ENCODE assay signal across 11 cellular contexts in genomic region chr4:2280531-2281300, GRCh38. TPM values are rescaled to one million over a fixed set of nuclear protein-coding genes. Genes with fewer than 3 reads are reported as not detected.
DNase-seq lines count a peak whose midpoint lies in the region; ATAC-seq, FAIRE-seq and TF ChIP-seq lines count a peak whose summit lies in the region.
"Had no signal": no experiment of that assay in that cellular context is flagged by ENCODE, and none has a peak within 500 bp of the region (broad histone marks: within the 10 kb centered on the region; RNA-seq: fewer than 3 reads in every experiment).

No MANE protein-coding gene starts in this region.

- FAIRE-seq in bronchial epithelial cell (lab: Jason Lieb, UNC): no peak

- H3K27me3 ChIP-seq in bronchial epithelial cell (ENCODE audit: control insufficient read depth, insufficient read depth, low read length) (peaks cover 2% of the 10 kb centered on the region), osteoblast (ENCODE audit: insufficient read depth, low read length) (no peaks in the 10 kb centered on the region)

- TF ChIP-seq CTCF in LNCaP clone FGC (IDR thresholded peaks at IDR 0.05; ENCODE audit: control insufficient read depth, extremely low read depth, insufficient read depth) (peak; percentile 41), bronchial epithelial cell (IDR thresholded peaks at IDR 0.05; ENCODE audit: insufficient read depth, low read length, severe bottlenecking) (peak; percentile 18), osteoblast (IDR thresholded peaks at IDR 0.05; ENCODE audit: extremely low read depth, low read depth, low read length) (peak; percentile 19), coronary artery (IDR thresholded peaks at IDR 0.05) (no peak)

- no peak overlapping the region for H3K4me2 ChIP-seq in osteoblast (ENCODE audit: insufficient read depth, low read length)

- H3K36me3 ChIP-seq in bronchial epithelial cell (ENCODE audit: control insufficient read depth, insufficient read depth, low read length) (no peaks in the 10 kb centered on the region), osteoblast (ENCODE audit: insufficient read depth, low read length) (no peaks in the 10 kb centered on the region)

- H3K79me2 ChIP-seq in osteoblast (ENCODE audit: insufficient read depth, low read length): no peaks in the 10 kb centered on the region

- no peaks in the 10 kb centered on the region for H3K9me3 ChIP-seq in osteoblast (ENCODE audit: low read depth, low read length)

- H3K4me3 ChIP-seq in LNCaP clone FGC (ENCODE audit: low read depth, low read length) (no peak overlapping the region), bronchial epithelial cell (ENCODE audit: low read depth, low read length) (no peak overlapping the region), osteoblast (ENCODE audit: insufficient read depth, low read length) (no peak overlapping the region), coronary artery (no peak overlapping the region)

- DNase-seq in NCI-H1417 (lab: John Stamatoyannopoulos, UW): peak in 2 of 3 experiments; percentile 22 to 51
- DNase-seq in NCI-H1417 treated with DMSO at 0.1 percent for 48 hours (lab: John Stamatoyannopoulos, UW): no peak
- no peak for DNase-seq in LNCaP clone FGC (ENCODE audit: low read depth)
- DNase-seq in bronchial epithelial cell (ENCODE audit: low read depth): no peak
- no peak for DNase-seq in osteoblast (ENCODE audit: insufficient read length, low spot score, missing footprints)
- DNase-seq in coronary artery (ENCODE audit: low spot score): no peak
- DNase-seq: ACHN, NCI-H146, SIG-M5 had no signal

- no peak for ATAC-seq in HG02759 (IDR thresholded peaks at IDR 0.05; ENCODE audit: unreplicated experiment)
- no peak for ATAC-seq in HG03521 (IDR thresholded peaks at IDR 0.05; ENCODE audit: unreplicated experiment)

- H2AFZ ChIP-seq in osteoblast (ENCODE audit: low read length): no peak overlapping the region

- H3K4me1 ChIP-seq in osteoblast (ENCODE audit: insufficient read depth, low read length): no peaks in the 10 kb centered on the region

- H4K20me1 ChIP-seq in osteoblast (ENCODE audit: insufficient read depth, low read length): peaks cover 4% of the 10 kb centered on the region

- H3K27ac ChIP-seq in osteoblast (ENCODE audit: low read depth, low read length) (no peak overlapping the region), coronary artery (no peak overlapping the region)

RNA-seq across cellular contexts. Expression of gene MXD4, which starts 18.8 kb away (rescaled TPM):
- total RNA-seq in bronchial epithelial cell: 10.5 and 13.2 TPM in 2 replicates
- total RNA-seq in osteoblast: 53.3 and 56.8 TPM in 2 replicates

RNA-seq across cellular contexts. Expression of gene HAUS3, which starts 38.8 kb away (rescaled TPM):
- total RNA-seq in bronchial epithelial cell (8.4 and 9.2 TPM in 2 replicates), osteoblast (8.7 and 9.7 TPM in 2 replicates)

RNA-seq across cellular contexts. Expression of gene POLN, which starts 38.8 kb away (rescaled TPM):
- total RNA-seq in bronchial epithelial cell (1.4 and 1.6 TPM in 2 replicates), osteoblast (2.9 and 4.1 TPM in 2 replicates)

Comparison
In these comparisons a context has a peak if more than half of its experiments do, and no peak if none do; other contexts are left out.
1. DNase-seq: peak in NCI-H1417 (2 of 3); none in NCI-H1417 treated with DMSO at 0.1 percent for 48 hours (single experiment), LNCaP clone FGC (single experiment), bronchial epithelial cell (single experiment), osteoblast (single experiment) and coronary artery (single experiment).